ENCODE assay signal across 34 cellular contexts in the genomic region with DNA sequence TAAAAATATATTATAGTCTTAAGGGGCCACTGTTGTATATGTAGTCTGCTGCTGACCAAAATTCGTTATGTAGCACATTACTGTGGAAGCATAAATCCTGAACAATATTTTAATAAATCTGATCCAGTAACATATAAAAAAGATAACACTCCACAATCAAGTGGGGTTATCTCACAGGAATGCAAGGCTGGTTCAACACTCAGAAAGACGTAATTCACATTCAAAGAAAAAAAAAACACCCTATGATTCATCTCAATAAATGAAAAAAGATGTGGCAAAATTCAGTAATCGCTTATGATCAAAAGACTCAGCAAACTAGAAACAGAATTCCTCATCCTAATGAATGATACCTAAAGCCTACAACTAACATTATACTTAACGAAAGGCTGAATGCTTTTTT.
"Had no signal": no experiment of that assay in that cellular context is flagged by ENCODE, and none has a peak within 500 bp of the region (broad histone marks: within the 10 kb centered on the region; RNA-seq: fewer than 3 reads in every experiment).

No MANE protein-coding gene starts in this region.

- DNase-seq: activated B cell treated with CpG ODN at 0.5 μM for 24 hours; activated CD4-positive, alpha-beta T cell treated with anti-CD3 and anti-CD28 coated beads for 48 hours; activated CD4-positive, alpha-beta T cell treated with anti-CD3 and anti-CD28 coated beads, Interleukin-2, amount 50 U/mL, for 1 hour; activated CD4-positive, alpha-beta T cell treated with anti-CD3 and anti-CD28 coated beads, Interleukin-2, amount 50 U/mL, for 48 hours; activated CD8-positive, alpha-beta memory T cell treated with anti-CD3 and anti-CD28 coated beads for 24 hours; activated CD8-positive, alpha-beta T cell treated with anti-CD3 and anti-CD28 coated beads for 36 hours; activated effector memory CD4-positive, alpha-beta T cell treated with Interleukin-2 at 50 U/mL for 16 hours; activated gamma-delta T cell treated with Interleukin-2 at 50 U/mL for 16 hours; activated naive CD4-positive, alpha-beta T cell treated with anti-CD3 and anti-CD28 coated beads, Interleukin-2, amount 50 U/mL, for 16 hours; activated naive CD4-positive, alpha-beta T cell treated with Interleukin-2 at 50 U/mL for 16 hours; activated naive CD8-positive, alpha-beta T cell treated with anti-CD3 and anti-CD28 coated beads, Interleukin-2, amount 50 U/mL, for 24 hours; activated T-cell treated with anti-CD3 and anti-CD28 coated beads, Interleukin-2, amount 50 U/mL, for 4 hours; adrenal gland; amygdala; aorta; body of pancreas; caudate nucleus; dorsolateral prefrontal cortex; effector memory CD4-positive, alpha-beta T cell; endodermal cell; foreskin keratinocyte; gastrocnemius medialis; glutamatergic neuron; T-helper 1 cell; T-helper 17 cell; T1000; WERI-Rb-1 had no signal

- H3K4me3 ChIP-seq: adrenal gland, body of pancreas, coronary artery, dorsolateral prefrontal cortex, esophagus muscularis mucosa, gastrocnemius medialis had no signal

- ATAC-seq: activated CD4-positive, CD25-positive, alpha-beta regulatory T cell treated with anti-CD3 and anti-CD28 coated beads, Interleukin-2, amount 50 U/mL, for 24 hours; activated CD8-positive, alpha-beta T cell treated with anti-CD3 and anti-CD28 coated beads for 36 hours; activated naive CD8-positive, alpha-beta T cell treated with anti-CD3 and anti-CD28 coated beads, Interleukin-2, amount 50 U/mL, for 24 hours; activated T-cell treated with anti-CD3 and anti-CD28 coated beads, Interleukin-2, amount 50 U/mL, for 4 hours; activated T-helper 17 cell treated with anti-CD3 and anti-CD28 coated beads, Interleukin-2, amount 50 U/mL, for 72 hours; body of pancreas; foreskin keratinocyte; gastrocnemius medialis; T-helper 17 cell had no signal

- H3K9me3 ChIP-seq: gastrocnemius medialis had no signal

- H3K4me3 Mint-ChIP-seq: activated B cell treated with CpG ODN at 0.5 μM for 24 hours; activated CD8-positive, alpha-beta T cell treated with anti-CD3 and anti-CD28 coated beads for 36 hours; activated naive CD8-positive, alpha-beta T cell; activated naive CD8-positive, alpha-beta T cell treated with anti-CD3 and anti-CD28 coated beads, Interleukin-2, amount 50 U/mL, for 24 hours; activated T-cell treated with anti-CD3 and anti-CD28 coated beads, Interleukin-2, amount 50 U/mL, for 4 hours; activated T-helper 17 cell treated with anti-CD3 and anti-CD28 coated beads, Interleukin-2, amount 50 U/mL, for 72 hours; dendritic cell treated with granulocyte-macrophage colony-stimulating factor and Interleukin-4, amounts not matched to agents 40 ng/mL and 50 ng/mL, for 4 days; endodermal cell; T-helper 17 cell; T-helper 2 cell treated with Interferon-gamma antibody and Interleukin-4, amounts not matched to agents 5 μg/mL and 100 μg/mL, for 36 hours had no signal

- H3K27me3 ChIP-seq: adrenal gland, body of pancreas, dorsolateral prefrontal cortex, esophagus muscularis mucosa, foreskin keratinocyte, gastrocnemius medialis had no signal

- H3K27ac ChIP-seq: adrenal gland, body of pancreas, coronary artery, dorsolateral prefrontal cortex, esophagus muscularis mucosa, foreskin keratinocyte, gastrocnemius medialis, WERI-Rb-1 had no signal

- H3K27ac Mint-ChIP-seq: activated B cell treated with CpG ODN at 0.5 μM for 24 hours; activated CD8-positive, alpha-beta T cell treated with anti-CD3 and anti-CD28 coated beads for 36 hours; activated naive CD8-positive, alpha-beta T cell; activated naive CD8-positive, alpha-beta T cell treated with anti-CD3 and anti-CD28 coated beads, Interleukin-2, amount 50 U/mL, for 24 hours; activated T-helper 17 cell treated with anti-CD3 and anti-CD28 coated beads, Interleukin-2, amount 50 U/mL, for 72 hours; dendritic cell treated with granulocyte-macrophage colony-stimulating factor and Interleukin-4, amounts not matched to agents 40 ng/mL and 50 ng/mL, for 4 days; endodermal cell; T-helper 17 cell; T-helper 2 cell treated with Interferon-gamma antibody and Interleukin-4, amounts not matched to agents 5 μg/mL and 100 μg/mL, for 36 hours had no signal

- H3K4me1 ChIP-seq: adrenal gland, foreskin keratinocyte had no signal

- H3K27me3 Mint-ChIP-seq: activated B cell treated with CpG ODN at 0.5 μM for 24 hours; activated CD8-positive, alpha-beta T cell treated with anti-CD3 and anti-CD28 coated beads for 36 hours; activated naive CD8-positive, alpha-beta T cell; activated naive CD8-positive, alpha-beta T cell treated with anti-CD3 and anti-CD28 coated beads, Interleukin-2, amount 50 U/mL, for 24 hours; activated T-helper 17 cell treated with anti-CD3 and anti-CD28 coated beads, Interleukin-2, amount 50 U/mL, for 72 hours; dendritic cell treated with granulocyte-macrophage colony-stimulating factor and Interleukin-4, amounts not matched to agents 40 ng/mL and 50 ng/mL, for 4 days; T-helper 17 cell had no signal

- H3K36me3 ChIP-seq: adrenal gland, esophagus muscularis mucosa, gastrocnemius medialis had no signal
